ENCODE assay signal across 15 cellular contexts in the genomic region with DNA sequence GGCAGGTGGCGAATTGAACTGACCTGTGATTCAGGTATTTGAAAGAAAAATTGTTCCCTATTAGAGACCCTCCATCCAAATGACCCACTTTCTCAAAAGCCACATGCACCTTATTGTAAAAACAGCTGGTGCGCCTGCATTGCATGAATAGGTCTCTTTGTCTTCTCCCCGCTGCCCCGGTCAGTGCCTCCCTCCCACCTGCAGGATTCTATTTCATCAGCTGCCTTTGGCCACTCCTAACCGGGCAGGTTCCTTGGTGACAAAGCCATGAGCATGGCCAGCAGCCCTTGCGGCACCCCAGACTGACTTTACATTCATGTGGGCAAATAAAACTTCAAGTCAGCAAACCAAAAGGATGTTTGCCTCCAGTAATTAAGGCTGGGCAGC. TPM values are rescaled to one million over a fixed set of nuclear protein-coding genes. Genes with fewer than 3 reads are reported as not detected.
A peak's percentile ranks its signal among the peaks of the same experiment; 100 is the strongest.
DNase-seq lines count a peak whose midpoint lies in the region; TF ChIP-seq lines count a peak whose summit lies in the region.
"Had no signal": no experiment of that assay in that cellular context is flagged by ENCODE, and none has a peak within 500 bp of the region (broad histone marks: within the 10 kb centered on the region; RNA-seq: fewer than 3 reads in every experiment).

No MANE protein-coding gene starts in this region.

- no peaks in the 10 kb centered on the region for H3K9me2 ChIP-seq in hepatocyte (replicated peaks; ENCODE audit: insufficient read depth)

- H3K4me1 ChIP-seq in hepatocyte (ENCODE audit: insufficient read depth), result peaks cover 8% of the 10 kb centered on the region
- H3K4me1 ChIP-seq in spleen, result peaks cover 0 to 58% (median 17%) of the 10 kb centered on the region in 6 donors

- no peaks in the 10 kb centered on the region for H4K20me1 ChIP-seq in hepatocyte (ENCODE audit: insufficient read depth, poor library complexity, severe bottlenecking)

- 51% methylated on average over 6 of the region's 6 CpGs for WGBS in hepatocyte (ENCODE audit: low lambda C conversion rate, missing lambda C conversion rate)
- WGBS in spleen, 5 donors, result 67 to 92% (median 78%) methylated on average over 6 of the region's 6 CpGs

- H3K4me1 Mint-ChIP-seq in activated CD4-positive, alpha-beta T cell treated with anti-CD3 and anti-CD28 coated beads, Interleukin-2, amount 10 ng/mL, durations not matched to agents 24 days and 14 days, result peaks cover 71% of the 10 kb centered on the region

- TF ChIP-seq POLR2A in spleen (IDR thresholded peaks at IDR 0.05), result no peak

- no peaks in the 10 kb centered on the region for H3K9me3 ChIP-seq in hepatocyte (ENCODE audit: low read depth)
- H3K9me3 ChIP-seq in spleen, result peaks cover 0 to 5% (median 0%) of the 10 kb centered on the region in 8 donors

- peak overlapping the region; percentile 64 for H3K4me2 ChIP-seq in hepatocyte

- peaks cover 60% of the 10 kb centered on the region for H3K36me3 Mint-ChIP-seq in activated CD4-positive, alpha-beta T cell treated with anti-CD3 and anti-CD28 coated beads, Interleukin-2, amount 10 ng/mL, durations not matched to agents 24 days and 14 days (ENCODE audit: low read depth)

- TF ChIP-seq CTCF in hepatocyte (IDR thresholded peaks at IDR 0.05; ENCODE audit: poor library complexity) (no peak), spleen (IDR thresholded peaks at IDR 0.05 in 8 of 11, conservative IDR thresholded peaks at IDR 0.05 in 3 of 11) (no peak)

- H3K36me3 ChIP-seq in hepatocyte (replicated peaks; ENCODE audit: insufficient read depth, low read depth), result no peaks in the 10 kb centered on the region
- no peaks in the 10 kb centered on the region for H3K36me3 ChIP-seq in spleen

- H3K79me2 ChIP-seq in hepatocyte, result no peaks in the 10 kb centered on the region

- H3K27me3 ChIP-seq in hepatocyte, result no peaks in the 10 kb centered on the region
- peaks cover 0 to 5% (median 0%) of the 10 kb centered on the region in 7 donors for H3K27me3 ChIP-seq in spleen (replicated peaks in 1 of 7)

- H2AFZ ChIP-seq in hepatocyte, result peak overlapping the region; percentile 66

- no peak for DNase-seq in activated CD4-positive, alpha-beta T cell treated with anti-CD3 and anti-CD28 coated beads, Interleukin-2, amount 10 ng/mL, durations not matched to agents 24 days and 14 days
- no peak for DNase-seq in activated CD4-positive, alpha-beta T cell treated with anti-CD3 and anti-CD28 coated beads, Interleukin-2, amount 50 U/mL, for 48 hours
- DNase-seq in NCI-H774 (lab: John Stamatoyannopoulos, UW) (peak; percentile 45), hepatocyte (ENCODE audit: low spot score) (peak; percentile 64), spleen (peak; percentile 44), inferior parietal cortex (ENCODE audit: extremely low spot score) (no peak), NCI-H226 (no peak), ureter (ENCODE audit: low spot score) (no peak)
- DNase-seq: ACHN; activated CD4-positive, alpha-beta T cell treated with anti-CD3 and anti-CD28 coated beads, Interleukin-2, amount 50 U/mL, for 4 hours; NCI-H1048; nucleus accumbens had no signal

- intact Hi-C loops in activated CD4-positive, alpha-beta T cell treated with anti-CD3 and anti-CD28 coated beads, Interleukin-2, amount 10 ng/mL, durations not matched to agents 24 days and 14 days (cut with micrococcal nuclease), result no loop called here
- intact Hi-C loops in spleen (cut with DNase I; ENCODE audit: low total_unique reads), result loop anchor here (10.0 kb wide), 1 partner anchor 55 kb away; no protein-coding TSS in a partner anchor

- peak overlapping the region; percentile 23 for H3K4me3 Mint-ChIP-seq in activated CD4-positive, alpha-beta T cell treated with anti-CD3 and anti-CD28 coated beads, Interleukin-2, amount 10 ng/mL, durations not matched to agents 24 days and 14 days

- no peak overlapping the region for H3K27ac Mint-ChIP-seq in activated CD4-positive, alpha-beta T cell treated with anti-CD3 and anti-CD28 coated beads, Interleukin-2, amount 10 ng/mL, durations not matched to agents 24 days and 14 days

- no peaks in the 10 kb centered on the region for H3K27me3 Mint-ChIP-seq in activated CD4-positive, alpha-beta T cell treated with anti-CD3 and anti-CD28 coated beads, Interleukin-2, amount 10 ng/mL, durations not matched to agents 24 days and 14 days

- H3K27ac ChIP-seq in hepatocyte (peak overlapping the region; percentile 80), spleen (peak overlapping the region in 1 of 8 donors; percentile 7)

- no peak overlapping the region for H3K4me3 ChIP-seq in hepatocyte
- peak overlapping the region in 2 of 8 donors; percentile 10 to 49 for H3K4me3 ChIP-seq in spleen

- peaks cover 4% of the 10 kb centered on the region for H3K9me3 Mint-ChIP-seq in activated CD4-positive, alpha-beta T cell treated with anti-CD3 and anti-CD28 coated beads, Interleukin-2, amount 10 ng/mL, durations not matched to agents 24 days and 14 days

RNA-seq across cellular contexts. Expression of a gene that starts 6.4 kb away (rescaled TPM):
- 56.9 and 58.7 TPM in 2 replicates for total RNA-seq in activated CD4-positive, alpha-beta T cell treated with anti-CD3 and anti-CD28 coated beads, Interleukin-2, amount 10 ng/mL, durations not matched to agents 24 days and 14 days
- total RNA-seq in hepatocyte, result 1.4 and 1.7 TPM in 2 replicates
- 1.4 and 1.5 TPM in 2 replicates for polyA plus RNA-seq in hepatocyte
- 1 to 10 TPM in 2 of 7 donors, under 1 TPM in 4, not detected in 1; 0.51 to 6.0 (median 0.78) TPM for total RNA-seq in spleen
- under 1 TPM; 0.22 to 0.32 (median 0.24) TPM for polyA plus RNA-seq in spleen
- total RNA-seq in ureter, result 1.7 TPM
- total RNA-seq: endothelial cell of umbilical vein, G401 had no signal
- polyA plus RNA-seq: endothelial cell of umbilical vein had no signal

RNA-seq across cellular contexts. Expression of a gene that starts 14.3 kb away (rescaled TPM):
- total RNA-seq in activated CD4-positive, alpha-beta T cell treated with anti-CD3 and anti-CD28 coated beads, Interleukin-2, amount 10 ng/mL, durations not matched to agents 24 days and 14 days, result 61.4 and 65.7 TPM in 2 replicates
- total RNA-seq in hepatocyte, result not detected in 2 replicates
- not detected in 2 replicates for polyA plus RNA-seq in hepatocyte
- 10 to 100 TPM in 5 of 7 donors, 1 to 10 TPM in 2; 7.2 to 16.3 (median 11.4) TPM for total RNA-seq in spleen
- polyA plus RNA-seq in spleen, result 1 to 10 TPM; 2.6 to 4.2 (median 3.3) TPM
- total RNA-seq in ureter, result 1.4 TPM
- total RNA-seq: endothelial cell of umbilical vein, G401 had no signal
- polyA plus RNA-seq: endothelial cell of umbilical vein had no signal

RNA-seq across cellular contexts. Expression of a gene that starts 23.1 kb away (rescaled TPM):
- not detected in 2 replicates for total RNA-seq in activated CD4-positive, alpha-beta T cell treated with anti-CD3 and anti-CD28 coated beads, Interleukin-2, amount 10 ng/mL, durations not matched to agents 24 days and 14 days
- total RNA-seq in hepatocyte (57.4 and 84.2 TPM in 2 replicates), spleen (not detected), ureter (2.6 TPM)
- polyA plus RNA-seq in hepatocyte (140 and 221 TPM in 2 replicates), spleen (not detected)
- total RNA-seq: endothelial cell of umbilical vein, G401, subcutaneous adipose tissue had no signal
- polyA plus RNA-seq: endothelial cell of umbilical vein had no signal

RNA-seq across cellular contexts. Expression of a gene that starts 38.6 kb away (rescaled TPM):
- total RNA-seq in activated CD4-positive, alpha-beta T cell treated with anti-CD3 and anti-CD28 coated beads, Interleukin-2, amount 10 ng/mL, durations not matched to agents 24 days and 14 days, result not detected in 2 replicates
- 15.5 and 23.9 TPM in 2 replicates for total RNA-seq in hepatocyte
- 28.1 and 58.7 TPM in 2 replicates for polyA plus RNA-seq in hepatocyte
- not detected for total RNA-seq in spleen
- under 1 TPM in 1 of 3 donors, not detected in 2; 0.14 TPM for polyA plus RNA-seq in spleen
- total RNA-seq in ureter, result not detected
- total RNA-seq: endothelial cell of umbilical vein, G401, subcutaneous adipose tissue had no signal
- polyA plus RNA-seq: endothelial cell of umbilical vein had no signal

Comparison
In these comparisons a context has a peak if more than half of its experiments do, and no peak if none do; other contexts are left out.
1. DNase-seq: peak in NCI-H774 (single experiment), hepatocyte (single experiment) and spleen (single experiment); none in activated CD4-positive, alpha-beta T cell treated with anti-CD3 and anti-CD28 coated beads, Interleukin-2, amount 10 ng/mL, durations not matched to agents 24 days and 14 days (single experiment), activated CD4-positive, alpha-beta T cell treated with anti-CD3 and anti-CD28 coated beads, Interleukin-2, amount 50 U/mL, for 48 hours (0 of 2), inferior parietal cortex (single experiment), NCI-H226 (single experiment) and ureter (single experiment).
2. RNA of a gene that starts 23.1 kb away (total RNA-seq): 57.4 to 84.2 TPM in hepatocyte; 2.6 TPM in ureter (single experiment), not detected in activated CD4-positive, alpha-beta T cell treated with anti-CD3 and anti-CD28 coated beads, Interleukin-2, amount 10 ng/mL, durations not matched to agents 24 days and 14 days and not detected in spleen; every median in the first group is over 10 times any median in the second.